Comparison of ENCODE assay signal across 22 cellular contexts in genomic region chr1:85202864-85203255, GRCh38. TPM values are rescaled to one million over a fixed set of nuclear protein-coding genes. Genes with fewer than 3 reads are reported as not detected.
DNase-seq lines count a peak whose midpoint lies in the region; ATAC-seq, FAIRE-seq and TF ChIP-seq lines count a peak whose summit lies in the region.
"Had no signal": no experiment of that assay in that cellular context is flagged by ENCODE, and none has a peak within 500 bp of the region (broad histone marks: within the 10 kb centered on the region; RNA-seq: fewer than 3 reads in every experiment).

No MANE protein-coding gene starts in this region.

- no peak overlapping the region for H2BK15ac ChIP-seq in neuronal stem cell (ENCODE audit: low read length)

- H3K4me2 ChIP-seq in smooth muscle cell: peak overlapping the region; percentile 93
- H3K4me2 ChIP-seq in neuronal stem cell (ENCODE audit: insufficient read depth, low read length, poor library complexity, severe bottlenecking): no peak overlapping the region

- H3K4ac ChIP-seq in neuronal stem cell (ENCODE audit: low read length): no peak overlapping the region

- H2BK120ac ChIP-seq in neuronal stem cell (ENCODE audit: low read depth, low read length): no peak overlapping the region

- peaks cover 2% of the 10 kb centered on the region; the same call in 1 of the 2 replicates for H3K36me3 ChIP-seq in Panc1 (ENCODE audit: control insufficient read depth, insufficient read depth, low read length)
- no peaks in the 10 kb centered on the region for H3K36me3 ChIP-seq in iPS-20b (ENCODE audit: insufficient read depth, low read depth, low read length)
- H3K36me3 ChIP-seq in smooth muscle cell (ENCODE audit: low read depth): no peaks in the 10 kb centered on the region
- H3K36me3 ChIP-seq in small intestine (ENCODE audit: control insufficient read depth in 2 of 2, insufficient read depth in 2 of 2, low read length in 2 of 2): no peaks in the 10 kb centered on the region
- H3K36me3 ChIP-seq in neuronal stem cell (replicated peaks in 1 of 2; ENCODE audit: control insufficient read depth in 2 of 2, insufficient read depth in 2 of 2, low read length in 2 of 2): no peaks in the 10 kb centered on the region
- H3K36me3 ChIP-seq: adrenal gland had no signal

- TF ChIP-seq CTCF in Panc1 (IDR thresholded peaks at IDR 0.05) (no peak), smooth muscle cell (IDR thresholded peaks at IDR 0.05; ENCODE audit: borderline replicate concordance, insufficient read depth, poor library complexity, severe bottlenecking) (no peak)

- H3K79me1 ChIP-seq in neuronal stem cell (ENCODE audit: low read depth, low read length): peaks cover 6% of the 10 kb centered on the region

- H3K9me3 ChIP-seq in Panc1 (ENCODE audit: control insufficient read depth, insufficient read depth, low read depth, low read length) (no peaks in the 10 kb centered on the region), iPS-20b (ENCODE audit: insufficient read depth, low read depth, low read length) (no peaks in the 10 kb centered on the region), smooth muscle cell (replicated peaks; ENCODE audit: low read depth) (no peaks in the 10 kb centered on the region), small intestine (ENCODE audit: control insufficient read depth, low read depth) (no peaks in the 10 kb centered on the region), neuronal stem cell (replicated peaks in 1 of 2; ENCODE audit: control insufficient read depth in 2 of 2, insufficient read depth in 1 of 2, low read depth in 1 of 2, low read length in 2 of 2) (no peaks in the 10 kb centered on the region)
- H3K9me3 ChIP-seq: adrenal gland, testis had no signal

- H3K36me3 Mint-ChIP-seq in activated T-cell treated with anti-CD3 and anti-CD28 coated beads, Interleukin-2, amount 50 U/mL, for 72 hours (ENCODE audit: insufficient read depth in 2 of 2): peaks cover 4 to 5% of the 10 kb centered on the region in 2 donors
- H3K36me3 Mint-ChIP-seq: natural killer cell treated with Interleukin-12 subunit alpha and Interleukin-12 subunit beta and Interleukin-15 and Interleukin-18, amount 100 ng/mL, for 72 hours had no signal

- H4K20me1 ChIP-seq in smooth muscle cell (ENCODE audit: low read depth): peaks cover 13% of the 10 kb centered on the region

- peak overlapping the region; percentile 90; the same call in 1 of the 2 replicates for H3K9ac ChIP-seq in iPS-20b (ENCODE audit: low read depth, low read length)
- H3K9ac ChIP-seq in smooth muscle cell (ENCODE audit: low read depth): no peak overlapping the region
- H3K9ac ChIP-seq in neuronal stem cell (ENCODE audit: low read depth, low read length, poor library complexity): no peak overlapping the region

- peak overlapping the region; percentile 90; the same call in 1 of the 2 replicates for H3K27ac ChIP-seq in Panc1 (ENCODE audit: low read length)
- no peak overlapping the region for H3K27ac ChIP-seq in iPS-20b (ENCODE audit: low read length)
- no peak overlapping the region for H3K27ac ChIP-seq in smooth muscle cell (ENCODE audit: low read depth)
- H3K27ac ChIP-seq in small intestine (ENCODE audit: low read depth in 1 of 2, low read length in 1 of 2): no peak overlapping the region
- H3K27ac ChIP-seq in neuronal stem cell (replicated peaks; ENCODE audit: low read length): no peak overlapping the region
- H3K27ac ChIP-seq: adrenal gland, testis had no signal

- no peak overlapping the region for H2AFZ ChIP-seq in smooth muscle cell (ENCODE audit: low read depth)
- no peak overlapping the region for H2AFZ ChIP-seq in neuronal stem cell (ENCODE audit: low read length)

- FAIRE-seq in small intestine (lab: Jason Lieb, UNC): no peak
- FAIRE-seq: A204.1, H1 had no signal

- no peak overlapping the region for H3K27ac Mint-ChIP-seq in activated T-cell treated with anti-CD3 and anti-CD28 coated beads, Interleukin-2, amount 50 U/mL, for 72 hours

- no peak overlapping the region for H3K18ac ChIP-seq in neuronal stem cell (ENCODE audit: low read length)

- H3K4me3 ChIP-seq in Panc1 (ENCODE audit: low read depth in 2 of 2, low read length in 2 of 2) (no peak overlapping the region), iPS-20b (ENCODE audit: low read length) (peak overlapping the region; percentile 99; the same call in 1 of the 2 replicates), smooth muscle cell (peak overlapping the region; percentile 92), small intestine (ENCODE audit: low read depth in 1 of 2, low read length in 2 of 2) (no peak overlapping the region), neuronal stem cell (ENCODE audit: low read length in 2 of 2) (no peak overlapping the region)

- no TSS peak for BruUV-seq in Panc1 (replicated peaks; lab: Mats Ljungman, UMichigan)

- H3F3A ChIP-seq in smooth muscle cell (ENCODE audit: low read depth): peaks cover 3% of the 10 kb centered on the region

- in situ Hi-C loops in Panc1 (cut with HindIII; ENCODE audit: low pct_unique_long_range_greater_than_20kb, low sequenced_read_pairs): no loop called here

- no peak for DNase-seq in activated T-cell treated with anti-CD3 and anti-CD28 coated beads, Interleukin-2, amount 50 U/mL, for 72 hours
- no peak for DNase-seq in activated T-cell treated with anti-CD3 and anti-CD28 coated beads, Interleukin-2, amount 50 U/mL, for 48 hours
- DNase-seq in Panc1 (ENCODE audit: low read depth, low spot score): no peak
- DNase-seq in smooth muscle cell (lab: John Stamatoyannopoulos, UW; ENCODE audit: unreplicated experiment): no peak
- no peak for DNase-seq in small intestine
- no peak for DNase-seq in dedifferentiated amniotic fluid mesenchymal stem cell (ENCODE audit: extremely low spot score)
- no peak for DNase-seq in neuronal stem cell (ENCODE audit: low spot score)
- DNase-seq: adrenal gland; C1 segment of cervical spinal cord; effector CD4-positive, alpha-beta T cell; head of caudate nucleus; NCI-H2081; NCI-H524; testis had no signal

- no peak overlapping the region for H3K14ac ChIP-seq in neuronal stem cell (ENCODE audit: low read length)

- H2BK5ac ChIP-seq in neuronal stem cell (ENCODE audit: low read length): no peak overlapping the region

- peak overlapping the region; percentile 2 to 32 for H3K4me3 Mint-ChIP-seq in activated T-cell treated with anti-CD3 and anti-CD28 coated beads, Interleukin-2, amount 50 U/mL, for 72 hours

- no peak overlapping the region for H2AK5ac ChIP-seq in neuronal stem cell (ENCODE audit: low read depth, low read length)

- intact Hi-C loops in Panc1 (cut with micrococcal nuclease; ENCODE audit: unreplicated experiment): no loop called here

- no peak overlapping the region for H4K91ac ChIP-seq in neuronal stem cell (ENCODE audit: low read depth, low read length, poor library complexity)

- no peak overlapping the region for H3K23ac ChIP-seq in neuronal stem cell (ENCODE audit: low read depth, low read length, poor library complexity)

- peaks cover 22% of the 10 kb centered on the region for H3K4me1 Mint-ChIP-seq in activated T-cell treated with anti-CD3 and anti-CD28 coated beads, Interleukin-2, amount 50 U/mL, for 72 hours (ENCODE audit: low read depth)
- H3K4me1 Mint-ChIP-seq: activated T-helper 17 cell treated with anti-CD3 and anti-CD28 coated beads, Interleukin-2, amount 50 U/mL, for 72 hours had no signal

- H2BK12ac ChIP-seq in neuronal stem cell (ENCODE audit: low read length): no peak overlapping the region

- no peaks in the 10 kb centered on the region for H3K27me3 ChIP-seq in Panc1 (ENCODE audit: control insufficient read depth, insufficient read depth, low read length)
- H3K27me3 ChIP-seq in iPS-20b (ENCODE audit: insufficient read depth, low read length): peaks cover 17% of the 10 kb centered on the region; the same call in 1 of the 2 replicates
- H3K27me3 ChIP-seq in smooth muscle cell (ENCODE audit: low read depth): no peaks in the 10 kb centered on the region
- no peaks in the 10 kb centered on the region for H3K27me3 ChIP-seq in small intestine (ENCODE audit: control insufficient read depth in 2 of 2, insufficient read depth in 2 of 2, low read length in 2 of 2)
- peaks cover 0 to 51% (median 0%) of the 10 kb centered on the region in 3 experiments for H3K27me3 ChIP-seq in neuronal stem cell (ENCODE audit: control insufficient read depth in 3 of 3, insufficient read depth in 3 of 3, low read depth in 1 of 3, low read length in 3 of 3)
- H3K27me3 ChIP-seq: adrenal gland, testis had no signal

- H4K8ac ChIP-seq in neuronal stem cell (ENCODE audit: low read depth, low read length): no peak overlapping the region

- peaks cover 6% of the 10 kb centered on the region for H3K27me3 Mint-ChIP-seq in activated T-cell treated with anti-CD3 and anti-CD28 coated beads, Interleukin-2, amount 50 U/mL, for 72 hours (ENCODE audit: low read depth)

- H3K4me1 ChIP-seq in Panc1 (ENCODE audit: control insufficient read depth, insufficient read depth, low read length) (peaks cover 48% of the 10 kb centered on the region), iPS-20b (ENCODE audit: insufficient read depth, low read length) (peaks cover 14% of the 10 kb centered on the region), smooth muscle cell (ENCODE audit: low read depth) (peaks cover 27% of the 10 kb centered on the region), small intestine (ENCODE audit: control insufficient read depth in 2 of 2, insufficient read depth in 1 of 2, low read depth in 1 of 2, low read length in 1 of 2) (no peaks in the 10 kb centered on the region), neuronal stem cell (ENCODE audit: control insufficient read depth in 2 of 2, insufficient read depth in 1 of 2, low read depth in 1 of 2, low read length in 2 of 2) (peaks cover 1 to 4% of the 10 kb centered on the region in 2 donors)
- H3K4me1 ChIP-seq: testis had no signal

- peaks cover 35% of the 10 kb centered on the region for H3K79me2 ChIP-seq in smooth muscle cell (ENCODE audit: low read depth)

- CTCF ChIA-PET in Panc1 (lab: Charles Lee): no interaction called here

- no peak for ATAC-seq in activated T-cell treated with anti-CD3 and anti-CD28 coated beads, Interleukin-2, amount 50 U/mL, for 72 hours (replicated peaks in 1 of 2)
- ATAC-seq in Panc1: no peak
- ATAC-seq: activated CD4-positive, CD25-positive, alpha-beta regulatory T cell treated with anti-CD3 and anti-CD28 coated beads, Interleukin-2, amount 50 U/mL, for 24 hours; activated T-helper 17 cell treated with anti-CD3 and anti-CD28 coated beads, Interleukin-2, amount 50 U/mL, for 72 hours; natural killer cell treated with Interleukin-12 subunit alpha and Interleukin-12 subunit beta and Interleukin-15 and Interleukin-18, amount 100 ng/mL, for 72 hours had no signal

- POLR2A ChIA-PET in Panc1 (lab: Charles Lee): no interaction called here

- 68% methylated on average over 2 of the region's 2 CpGs for WGBS in smooth muscle cell (ENCODE audit: low lambda C conversion rate)
- WGBS in small intestine, 3 donors: 70 to 82% (median 80%) methylated on average over 2 of the region's 2 CpGs
- no CpG with 5 or more reads among the region's 2 CpGs for WGBS in neuronal stem cell (ENCODE audit: extremely low coverage in 2 of 2, insufficient read length in 2 of 2, insufficient replicate concordance in 1 of 2), 2 donors

- no peaks in the 10 kb centered on the region for H3K9me3 Mint-ChIP-seq in activated T-cell treated with anti-CD3 and anti-CD28 coated beads, Interleukin-2, amount 50 U/mL, for 72 hours
- H3K9me3 Mint-ChIP-seq: activated T-helper 17 cell treated with anti-CD3 and anti-CD28 coated beads, Interleukin-2, amount 50 U/mL, for 72 hours; central memory CD8-positive, alpha-beta T cell; natural killer cell treated with Interleukin-12 subunit alpha and Interleukin-12 subunit beta and Interleukin-15 and Interleukin-18, amount 100 ng/mL, for 72 hours; T-helper 2 cell treated with Interferon-gamma antibody and Interleukin-4, amounts not matched to agents 5 μg/mL and 100 μg/mL, for 36 hours had no signal

RNA-seq across cellular contexts. Expression of gene SYDE2, which starts 2.0 kb away (rescaled TPM):
- 1 to 10 TPM; 3.4 to 4.3 TPM for total RNA-seq in activated T-cell treated with anti-CD3 and anti-CD28 coated beads, Interleukin-2, amount 50 U/mL, for 72 hours
- 18.2 TPM for total RNA-seq in Panc1 (2021; ENCODE audit: unreplicated experiment)
- polyA plus RNA-seq in Panc1 (2012; ENCODE audit: insufficient read length): 2.9 TPM
- 9.1 and 9.8 TPM in 2 replicates for total RNA-seq in smooth muscle cell
- polyA plus RNA-seq in smooth muscle cell: 4.6 and 4.9 TPM in 2 replicates
- polyA plus RNA-seq in small intestine: 1 to 10 TPM; 1.4 to 2.2 (median 1.5) TPM
- polyA plus RNA-seq in neuronal stem cell (2013, experiment 1 of 2): 6.4 TPM
- 6.2 TPM for polyA plus RNA-seq in neuronal stem cell (2013, experiment 2 of 2)

RNA-seq across cellular contexts. Expression of gene C1orf52, which starts 56.6 kb away (rescaled TPM):
- 10 to 100 TPM; 23.3 to 25.6 TPM for total RNA-seq in activated T-cell treated with anti-CD3 and anti-CD28 coated beads, Interleukin-2, amount 50 U/mL, for 72 hours
- total RNA-seq in Panc1 (2021; ENCODE audit: unreplicated experiment) (51.6 TPM), smooth muscle cell (30.7 and 39.4 TPM in 2 replicates)
- polyA plus RNA-seq in Panc1 (2012; ENCODE audit: insufficient read length): 44.0 TPM
- polyA plus RNA-seq in smooth muscle cell (45.0 and 46.4 TPM in 2 replicates), small intestine (10 to 100 TPM; 15.9 to 19.5 (median 17.6) TPM)
- 34.5 TPM for polyA plus RNA-seq in neuronal stem cell (2013, experiment 1 of 2)
- polyA plus RNA-seq in neuronal stem cell (2013, experiment 2 of 2): 35.0 TPM

Comparison
In these comparisons a context has a peak if more than half of its experiments do, and no peak if none do; other contexts are left out.
1. H3K4me3 ChIP-seq: peak in iPS-20b (single experiment) and smooth muscle cell (single experiment); none in Panc1 (0 of 2), small intestine (0 of 2) and neuronal stem cell (0 of 2).